In genomic region chr7:128408709-128409434, GRCh38 we compare ENCODE assay signal across 8 cellular contexts. TPM values are rescaled to one million over a fixed set of nuclear protein-coding genes. Genes with fewer than 3 reads are reported as not detected.
DNase-seq lines count a peak whose midpoint lies in the region; ATAC-seq and TF ChIP-seq lines count a peak whose summit lies in the region.

No MANE protein-coding gene starts in this region.

- DNase-seq in cardiac muscle cell (ENCODE audit: low read depth in 1 of 2, low spot score in 1 of 2) (peak in 1 of 2 donors; percentile 44), left ventricle myocardium superior (no peak), activated gamma-delta T cell treated with Interleukin-2 at 50 U/mL for 16 hours (no peak), GM19238 (ENCODE audit: insufficient read length, low spot score) (no peak), NCI-H345 treated with DMSO at 0.1 percent for 48 hours (lab: John Stamatoyannopoulos, UW; ENCODE audit: unreplicated experiment) (no peak)
- no peak for DNase-seq in activated CD4-positive, alpha-beta memory T cell treated with anti-CD3 and anti-CD28 coated beads for 36 hours
- no peak for DNase-seq in stimulated activated naive B cell treated with anti-CD40 and anti-IgM and Interleukin-4, amounts not matched to agents 10 μg/mL and 1 μg/mL and 100 μg/mL, for 72 hours

- H3K9me3 ChIP-seq in cardiac muscle cell (ENCODE audit: low read depth) = no peaks in the 10 kb centered on the region

- intact Hi-C loops in left ventricle myocardium superior (cut with micrococcal nuclease) = no loop called here
- intact Hi-C loops in activated CD4-positive, alpha-beta memory T cell treated with anti-CD3 and anti-CD28 coated beads for 36 hours (cut with micrococcal nuclease) = loop anchor here (1.0 kb wide), 2 partner anchors 46 to 758 kb away; partner anchors contain the start of gene HILPDA

- H3K27ac ChIP-seq in cardiac muscle cell = no peak overlapping the region

- no peaks in the 10 kb centered on the region for H3K9me3 Mint-ChIP-seq in activated CD4-positive, alpha-beta memory T cell treated with anti-CD3 and anti-CD28 coated beads for 36 hours
- no peaks in the 10 kb centered on the region for H3K9me3 Mint-ChIP-seq in stimulated activated naive B cell treated with anti-CD40 and anti-IgM and Interleukin-4, amounts not matched to agents 10 μg/mL and 1 μg/mL and 100 μg/mL, for 72 hours

- H3K4me3 ChIP-seq in cardiac muscle cell = peak overlapping the region; percentile 48
- H3K4me3 ChIP-seq in iPS-11a (ENCODE audit: low read depth, low read length) = peak overlapping the region; percentile 53

- ATAC-seq in left ventricle myocardium superior = no peak
- ATAC-seq in stimulated activated naive B cell treated with anti-CD40 and anti-IgM and Interleukin-4, amounts not matched to agents 10 μg/mL and 1 μg/mL and 100 μg/mL, for 72 hours (replicated peaks) = no peak

- peaks cover 36% of the 10 kb centered on the region for H3K4me1 Mint-ChIP-seq in activated CD4-positive, alpha-beta memory T cell treated with anti-CD3 and anti-CD28 coated beads for 36 hours (ENCODE audit: low read depth)
- peaks cover 35 to 42% of the 10 kb centered on the region in 2 donors for H3K4me1 Mint-ChIP-seq in stimulated activated naive B cell treated with anti-CD40 and anti-IgM and Interleukin-4, amounts not matched to agents 10 μg/mL and 1 μg/mL and 100 μg/mL, for 72 hours

- peaks cover 2% of the 10 kb centered on the region for H3K36me3 Mint-ChIP-seq in activated CD4-positive, alpha-beta memory T cell treated with anti-CD3 and anti-CD28 coated beads for 36 hours
- peaks cover 0 to 1% of the 10 kb centered on the region in 2 donors for H3K36me3 Mint-ChIP-seq in stimulated activated naive B cell treated with anti-CD40 and anti-IgM and Interleukin-4, amounts not matched to agents 10 μg/mL and 1 μg/mL and 100 μg/mL, for 72 hours

- no peaks in the 10 kb centered on the region for H3K36me3 ChIP-seq in cardiac muscle cell

- TF ChIP-seq CTCF in cardiac muscle cell (IDR thresholded peaks at IDR 0.05; ENCODE audit: low read depth, low read length) = no peak

- CTCF ChIA-PET in activated CD4-positive, alpha-beta memory T cell treated with anti-CD3 and anti-CD28 coated beads for 36 hours (lab: Charles Lee) = interaction anchor here (1.1 to 11.6 kb wide), 8 partner anchors 11 to 61 kb away, joined by 3 to 144 read pairs (median 8); no protein-coding TSS in a partner anchor

- peak overlapping the region; percentile 77 for H3K4me3 Mint-ChIP-seq in activated CD4-positive, alpha-beta memory T cell treated with anti-CD3 and anti-CD28 coated beads for 36 hours
- H3K4me3 Mint-ChIP-seq in stimulated activated naive B cell treated with anti-CD40 and anti-IgM and Interleukin-4, amounts not matched to agents 10 μg/mL and 1 μg/mL and 100 μg/mL, for 72 hours = peak overlapping the region; percentile 88 to 90

- peak overlapping the region; percentile 60 for H3K27ac Mint-ChIP-seq in activated CD4-positive, alpha-beta memory T cell treated with anti-CD3 and anti-CD28 coated beads for 36 hours
- H3K27ac Mint-ChIP-seq in stimulated activated naive B cell treated with anti-CD40 and anti-IgM and Interleukin-4, amounts not matched to agents 10 μg/mL and 1 μg/mL and 100 μg/mL, for 72 hours = peak overlapping the region; percentile 47

- H3K4me1 ChIP-seq in cardiac muscle cell (ENCODE audit: low read depth) = no peaks in the 10 kb centered on the region

- peaks cover 3% of the 10 kb centered on the region for H3K27me3 Mint-ChIP-seq in activated CD4-positive, alpha-beta memory T cell treated with anti-CD3 and anti-CD28 coated beads for 36 hours
- peaks cover 0 to 3% of the 10 kb centered on the region in 2 donors for H3K27me3 Mint-ChIP-seq in stimulated activated naive B cell treated with anti-CD40 and anti-IgM and Interleukin-4, amounts not matched to agents 10 μg/mL and 1 μg/mL and 100 μg/mL, for 72 hours

- H3K27me3 ChIP-seq in cardiac muscle cell = peaks cover 58% of the 10 kb centered on the region

- POLR2A ChIA-PET in activated CD4-positive, alpha-beta memory T cell treated with anti-CD3 and anti-CD28 coated beads for 36 hours (lab: Charles Lee) = interaction anchor here (1.3 kb wide), 1 partner anchor 65 kb away, joined by 3 read pairs; the partner anchor contains the start of gene RBM28

RNA-seq across cellular contexts. Expression of gene IMPDH1, which starts 0.9 kb away (rescaled TPM):
- 23.1 and 24.0 TPM in 2 replicates for total RNA-seq in cardiac muscle cell
- 20.5 and 27.5 TPM in 2 replicates for polyA plus RNA-seq in cardiac muscle cell
- 20.7 TPM for total RNA-seq in left ventricle myocardium superior
- total RNA-seq in activated CD4-positive, alpha-beta memory T cell treated with anti-CD3 and anti-CD28 coated beads for 36 hours = 10 to 100 TPM; 52.9 to 57.7 TPM

RNA-seq across cellular contexts. Expression of gene HILPDA, which starts 46.8 kb away (rescaled TPM):
- 16.2 and 27.5 TPM in 2 replicates for total RNA-seq in cardiac muscle cell
- 48.7 and 56.0 TPM in 2 replicates for polyA plus RNA-seq in cardiac muscle cell
- total RNA-seq in left ventricle myocardium superior = 6.9 TPM
- total RNA-seq in activated CD4-positive, alpha-beta memory T cell treated with anti-CD3 and anti-CD28 coated beads for 36 hours = 10 to 100 TPM; 48.6 to 48.8 TPM

RNA-seq across cellular contexts. Expression of gene PRRT4, which starts 47.4 kb away (rescaled TPM):
- total RNA-seq in cardiac muscle cell (17.6 and 26.6 TPM in 2 replicates), left ventricle myocardium superior (1.6 TPM)
- polyA plus RNA-seq in cardiac muscle cell = 13.2 and 20.7 TPM in 2 replicates
- total RNA-seq in activated CD4-positive, alpha-beta memory T cell treated with anti-CD3 and anti-CD28 coated beads for 36 hours = under 1 TPM; 0.10 to 0.12 TPM
